In the genomic region with DNA sequence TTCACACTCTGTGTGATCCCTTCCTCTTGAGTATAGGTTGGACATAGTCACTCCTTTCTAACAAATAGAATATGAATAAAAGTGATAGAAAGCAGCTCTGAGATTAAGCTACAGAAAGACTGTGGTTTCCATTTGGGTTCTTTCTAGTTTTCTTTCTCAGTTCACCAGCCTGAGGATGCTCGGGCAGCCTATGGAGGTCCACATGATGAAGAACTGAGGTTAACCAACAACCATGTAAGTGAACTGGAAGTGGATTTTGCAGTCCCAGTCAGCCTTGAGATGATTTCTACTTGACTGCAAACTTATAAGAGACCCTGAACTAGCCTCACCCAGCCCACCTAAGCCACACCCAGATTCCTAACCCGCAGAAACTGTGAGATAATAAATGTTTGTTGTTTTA, we compare ENCODE assay signal across 36 cellular contexts. TPM values are rescaled to one million over a fixed set of nuclear protein-coding genes. Genes with fewer than 3 reads are reported as not detected.
"Had no signal": no experiment of that assay in that cellular context is flagged by ENCODE, and none has a peak within 500 bp of the region (broad histone marks: within the 10 kb centered on the region; RNA-seq: fewer than 3 reads in every experiment).

No MANE protein-coding gene starts in this region.

- H3K9me3 ChIP-seq: MG63, SJCRH30 had no signal

- H3K27me3 ChIP-seq: MG63 had no signal

- FAIRE-seq: RCC 7860 had no signal

- H3K4me3 ChIP-seq: MG63, PC-9, SJCRH30, SK-N-MC had no signal

- H2AFZ ChIP-seq: PC-9 had no signal

- H3K36me3 ChIP-seq: MG63, SJCRH30 had no signal

- H3K4me1 ChIP-seq: SJCRH30 had no signal

- ATAC-seq: Panc1, Right ventricle myocardium inferior, SK-N-SH treated with all-trans-retinoic acid at 6 μM for 48 hours had no signal

- H3K27ac ChIP-seq: PC-9, RWPE1, SJCRH30, SK-N-MC had no signal

- DNase-seq: Kasumi-1, MG63, NCI-H1048, NCI-H1092 treated with DMSO at 0.1 percent for 48 hours, NCI-H1105 treated with DMSO at 0.1 percent for 48 hours, NCI-H1417, NCI-H1436, NCI-H146, NCI-H1694, NCI-H187, NCI-H1930, NCI-H2029 treated with DMSO at 0.1 percent for 48 hours, NCI-H2081 treated with DMSO at 0.1 percent for 48 hours, NCI-H2107, NCI-H2171, NCI-H226, NCI-H446 treated with DMSO at 0.1 percent for 48 hours, NCI-H510A, NCI-H524, NCI-H526, NCI-H69, NCI-H748 treated with DMSO at 0.1 percent for 48 hours, NCI-H82, PC-9, SHP77, SIG-M5, SJCRH30 had no signal

- H3K4me2 ChIP-seq: PC-9 had no signal

RNA-seq across cellular contexts. Expression of gene FOXE1, which starts 10.1 kb away (rescaled TPM):
- total RNA-seq: M059J, OCI-LY7, Right ventricle myocardium inferior, RPMI7951, SJCRH30 had no signal
